ENCODE assay signal across 15 cellular contexts in genomic region chr3:155497930-155498647, GRCh38.
DNase-seq lines count a peak whose midpoint lies in the region; ATAC-seq and TF ChIP-seq lines count a peak whose summit lies in the region.
"Had no signal": no experiment of that assay in that cellular context is flagged by ENCODE, and none has a peak within 500 bp of the region (broad histone marks: within the 10 kb centered on the region; RNA-seq: fewer than 3 reads in every experiment).

No MANE protein-coding gene starts in this region.

- no peaks in the 10 kb centered on the region for H3K36me3 Mint-ChIP-seq in HFFc6 (ENCODE audit: low read depth)
- no peaks in the 10 kb centered on the region for H3K36me3 Mint-ChIP-seq in activated naive CD8-positive, alpha-beta T cell treated with anti-CD3 and anti-CD28 coated beads for 36 hours

- peak overlapping the region; percentile 77 for H3K27ac Mint-ChIP-seq in HFFc6
- no peak overlapping the region for H3K27ac Mint-ChIP-seq in activated naive CD8-positive, alpha-beta T cell treated with anti-CD3 and anti-CD28 coated beads for 36 hours

- no peaks in the 10 kb centered on the region for H3K9me3 Mint-ChIP-seq in HFFc6
- H3K9me3 Mint-ChIP-seq in activated naive CD8-positive, alpha-beta T cell treated with anti-CD3 and anti-CD28 coated beads for 36 hours = no peaks in the 10 kb centered on the region

- TF ChIP-seq EP300 in gastroesophageal sphincter (IDR thresholded peaks at IDR 0.05) = no peak

- WGBS in gastroesophageal sphincter (ENCODE audit: low coverage in 1 of 2), 2 donors = 81 to 88% methylated on average over 4 to 5 of the region's 5 CpGs

- TF ChIP-seq CTCF in HFFc6 (IDR thresholded peaks at IDR 0.05) (no peak), fibroblast of villous mesenchyme (IDR thresholded peaks at IDR 0.05; ENCODE audit: insufficient read depth, low read depth, low read length) (no peak), gastroesophageal sphincter (IDR thresholded peaks at IDR 0.05) (no peak)

- H3K4me1 ChIP-seq in adipocyte (ENCODE audit: control insufficient read depth, insufficient read depth, low read length) = no peaks in the 10 kb centered on the region
- no peaks in the 10 kb centered on the region for H3K4me1 ChIP-seq in gastroesophageal sphincter
- H3K4me1 ChIP-seq: testis had no signal

- H3K9ac ChIP-seq in adipocyte (ENCODE audit: low read length) = no peak overlapping the region
- H3K9ac ChIP-seq: BLaER1 treated with 17β-estradiol and CSF1 and Interleukin-3, amounts not matched to agents 10 nM and 100 nM had no signal

- H3K4me3 ChIP-seq in adipocyte (ENCODE audit: low read length) (no peak overlapping the region), fibroblast of villous mesenchyme (ENCODE audit: low read depth, low read length) (no peak overlapping the region), gastroesophageal sphincter (no peak overlapping the region)
- H3K4me3 ChIP-seq: BLaER1 treated with 17β-estradiol and CSF1 and Interleukin-3, amounts not matched to agents 10 nM and 100 nM; testis had no signal

- no peak overlapping the region for H3K27ac ChIP-seq in gastroesophageal sphincter
- H3K27ac ChIP-seq: BLaER1 treated with 17β-estradiol and CSF1 and Interleukin-3, amounts not matched to agents 10 nM and 100 nM had no signal

- H3K27me3 Mint-ChIP-seq in HFFc6 (ENCODE audit: insufficient read depth) = no peaks in the 10 kb centered on the region; the same call in none of the 2 replicates
- H3K27me3 Mint-ChIP-seq in activated naive CD8-positive, alpha-beta T cell treated with anti-CD3 and anti-CD28 coated beads for 36 hours = no peaks in the 10 kb centered on the region

- DNase-seq in AG08395 (ENCODE audit: low spot score) (peak; percentile 83), HFFc6 (peak; percentile 81), adipocyte (ENCODE audit: low read depth) (peak; percentile 77), fibroblast of villous mesenchyme (ENCODE audit: low read depth) (peak; percentile 75), NCI-H69 (lab: John Stamatoyannopoulos, UW) (no peak), NCI-H1105 treated with DMSO at 0.1 percent for 48 hours (lab: John Stamatoyannopoulos, UW) (no peak)
- no peak for DNase-seq in activated naive CD8-positive, alpha-beta T cell treated with anti-CD3 and anti-CD28 coated beads for 36 hours
- DNase-seq: activated CD4-positive, alpha-beta T cell treated with anti-CD3 and anti-CD28 coated beads for 4 hours; activated gamma-delta T cell treated with Interleukin-2 at 50 U/mL for 16 hours; Kasumi-1; midbrain; NCI-H510A treated with DMSO at 0.1 percent for 48 hours; testis had no signal

- H3K36me3 ChIP-seq in adipocyte (ENCODE audit: control insufficient read depth, insufficient read depth, low read length, severe bottlenecking) = no peaks in the 10 kb centered on the region
- no peaks in the 10 kb centered on the region for H3K36me3 ChIP-seq in gastroesophageal sphincter

- H3K27me3 ChIP-seq in adipocyte (replicated peaks; ENCODE audit: control insufficient read depth, insufficient read depth, low read length) (no peaks in the 10 kb centered on the region), gastroesophageal sphincter (no peaks in the 10 kb centered on the region)
- H3K27me3 ChIP-seq: BLaER1 treated with 17β-estradiol and CSF1 and Interleukin-3, amounts not matched to agents 10 nM and 100 nM; testis had no signal

- TF ChIP-seq POLR2A in gastroesophageal sphincter (IDR thresholded peaks at IDR 0.05) = no peak

- H3K4me3 Mint-ChIP-seq in HFFc6 = peak overlapping the region; percentile 46; the same call in 1 of the 2 replicates
- H3K4me3 Mint-ChIP-seq in activated naive CD8-positive, alpha-beta T cell treated with anti-CD3 and anti-CD28 coated beads for 36 hours = no peak overlapping the region

- H3K9me3 ChIP-seq in adipocyte (ENCODE audit: control insufficient read depth, low read length) = no peaks in the 10 kb centered on the region
- no peaks in the 10 kb centered on the region for H3K9me3 ChIP-seq in gastroesophageal sphincter
- H3K9me3 ChIP-seq: BLaER1 treated with 17β-estradiol and CSF1 and Interleukin-3, amounts not matched to agents 10 nM and 100 nM; testis had no signal

- H3K4me1 Mint-ChIP-seq in HFFc6 (ENCODE audit: low read depth) = peaks cover 30% of the 10 kb centered on the region
- peaks cover 2% of the 10 kb centered on the region for H3K4me1 Mint-ChIP-seq in activated naive CD8-positive, alpha-beta T cell treated with anti-CD3 and anti-CD28 coated beads for 36 hours

- no peak for ATAC-seq in gastroesophageal sphincter

Comparison
In these comparisons a context has a peak if more than half of its experiments do, and no peak if none do; other contexts are left out.
1. DNase-seq: peak in AG08395 (single experiment), HFFc6 (single experiment), adipocyte (single experiment) and fibroblast of villous mesenchyme (single experiment); none in NCI-H69 (single experiment), activated naive CD8-positive, alpha-beta T cell treated with anti-CD3 and anti-CD28 coated beads for 36 hours (single experiment) and NCI-H1105 treated with DMSO at 0.1 percent for 48 hours (single experiment).